Comparison of ENCODE assay signal across 1 cellular context in genomic region chr1:10109372-10109771, GRCh38.
TF ChIP-seq lines count a peak whose summit lies in the region.

No MANE protein-coding gene starts in this region.

TF ChIP-seq in GM23338, 12 proteins besides CTCF, POLR2A, EP300 and RAD21 (continued from another document):
- no peak for TF ChIP-seq ZNF462 (CRISPR knock-in tag; IDR thresholded peaks at IDR 0.05)
- TF ChIP-seq NANOG (IDR thresholded peaks at IDR 0.05; ENCODE audit: borderline replicate concordance): no peak
- TF ChIP-seq REST (IDR thresholded peaks at IDR 0.05; ENCODE audit: unreplicated experiment): no peak
TF ChIP-seq in GM23338: peak in this region for 0.
